ENCODE assay signal across 8 cellular contexts in the genomic region with DNA sequence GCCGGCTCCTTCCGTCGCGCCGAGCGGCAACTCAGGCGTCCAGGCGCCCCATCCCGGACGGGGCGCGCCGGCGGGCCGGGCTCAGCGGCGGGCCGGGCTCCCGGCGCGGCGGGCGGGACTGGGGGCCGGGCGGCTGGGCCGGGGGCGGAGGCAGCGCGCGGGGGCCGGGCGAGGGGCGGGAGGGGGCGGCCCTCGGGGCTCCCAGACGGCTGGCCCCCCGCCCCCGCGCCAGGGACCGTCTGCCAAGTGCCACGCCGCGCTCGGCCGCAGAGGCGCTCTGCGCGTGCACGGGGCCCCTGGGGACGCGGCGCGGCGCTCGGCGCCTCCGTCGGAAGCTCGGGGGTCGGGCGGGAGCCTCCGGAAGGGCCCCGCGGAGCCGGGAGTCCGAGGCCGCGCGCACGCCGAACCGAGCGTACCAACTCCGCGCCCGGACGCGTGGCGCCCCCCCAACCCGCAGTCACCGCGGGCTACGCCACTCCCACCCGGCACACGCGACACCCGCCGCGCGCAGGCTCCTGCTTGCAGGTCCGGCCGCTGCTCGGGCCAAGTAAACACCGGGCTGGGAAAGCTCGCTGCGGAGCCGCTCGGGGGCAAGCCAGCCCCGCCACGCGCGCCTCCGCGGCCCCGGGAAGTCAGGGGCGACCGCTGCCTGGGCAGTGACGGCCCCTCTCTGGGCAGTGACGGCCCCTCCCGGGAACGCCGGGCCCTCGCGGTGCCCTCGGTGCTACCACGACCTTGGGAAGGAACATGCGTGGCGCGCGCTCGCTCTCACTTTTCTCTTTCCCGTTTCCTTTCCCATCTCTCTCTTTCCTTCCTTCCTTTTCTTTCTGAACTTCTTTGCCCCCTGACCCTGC. TPM values are rescaled to one million over a fixed set of nuclear protein-coding genes. Genes with fewer than 3 reads are reported as not detected.
DNase-seq lines count a peak whose midpoint lies in the region; ATAC-seq and TF ChIP-seq lines count a peak whose summit lies in the region.

A gene with protein sequence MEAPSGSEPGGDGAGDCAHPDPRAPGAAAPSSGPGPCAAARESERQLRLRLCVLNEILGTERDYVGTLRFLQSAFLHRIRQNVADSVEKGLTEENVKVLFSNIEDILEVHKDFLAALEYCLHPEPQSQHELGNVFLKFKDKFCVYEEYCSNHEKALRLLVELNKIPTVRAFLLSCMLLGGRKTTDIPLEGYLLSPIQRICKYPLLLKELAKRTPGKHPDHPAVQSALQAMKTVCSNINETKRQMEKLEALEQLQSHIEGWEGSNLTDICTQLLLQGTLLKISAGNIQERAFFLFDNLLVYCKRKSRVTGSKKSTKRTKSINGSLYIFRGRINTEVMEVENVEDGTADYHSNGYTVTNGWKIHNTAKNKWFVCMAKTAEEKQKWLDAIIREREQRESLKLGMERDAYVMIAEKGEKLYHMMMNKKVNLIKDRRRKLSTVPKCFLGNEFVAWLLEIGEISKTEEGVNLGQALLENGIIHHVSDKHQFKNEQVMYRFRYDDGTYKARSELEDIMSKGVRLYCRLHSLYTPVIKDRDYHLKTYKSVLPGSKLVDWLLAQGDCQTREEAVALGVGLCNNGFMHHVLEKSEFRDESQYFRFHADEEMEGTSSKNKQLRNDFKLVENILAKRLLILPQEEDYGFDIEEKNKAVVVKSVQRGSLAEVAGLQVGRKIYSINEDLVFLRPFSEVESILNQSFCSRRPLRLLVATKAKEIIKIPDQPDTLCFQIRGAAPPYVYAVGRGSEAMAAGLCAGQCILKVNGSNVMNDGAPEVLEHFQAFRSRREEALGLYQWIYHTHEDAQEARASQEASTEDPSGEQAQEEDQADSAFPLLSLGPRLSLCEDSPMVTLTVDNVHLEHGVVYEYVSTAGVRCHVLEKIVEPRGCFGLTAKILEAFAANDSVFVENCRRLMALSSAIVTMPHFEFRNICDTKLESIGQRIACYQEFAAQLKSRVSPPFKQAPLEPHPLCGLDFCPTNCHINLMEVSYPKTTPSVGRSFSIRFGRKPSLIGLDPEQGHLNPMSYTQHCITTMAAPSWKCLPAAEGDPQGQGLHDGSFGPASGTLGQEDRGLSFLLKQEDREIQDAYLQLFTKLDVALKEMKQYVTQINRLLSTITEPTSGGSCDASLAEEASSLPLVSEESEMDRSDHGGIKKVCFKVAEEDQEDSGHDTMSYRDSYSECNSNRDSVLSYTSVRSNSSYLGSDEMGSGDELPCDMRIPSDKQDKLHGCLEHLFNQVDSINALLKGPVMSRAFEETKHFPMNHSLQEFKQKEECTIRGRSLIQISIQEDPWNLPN (N-terminal part only) (minus strand): TSS at position 120 of the 854 bp plus-strand sequence. CDS start 139 bp downstream, outside the sequence.

- H3K27me3 ChIP-seq in adipocyte (replicated peaks; ENCODE audit: control insufficient read depth, insufficient read depth, low read length): no peaks in the 10 kb centered on the region
- peaks cover 7% of the 10 kb centered on the region for H3K27me3 ChIP-seq in left ventricle myocardium inferior (ENCODE audit: low read depth)
- no peaks in the 10 kb centered on the region for H3K27me3 ChIP-seq in prostate gland (replicated peaks; ENCODE audit: insufficient read depth)
- peaks cover 7% of the 10 kb centered on the region for H3K27me3 ChIP-seq in upper lobe of right lung

- 2% methylated on average over 51 of the region's 122 CpGs for WGBS in prostate gland

- H3K4me3 ChIP-seq in adipocyte (ENCODE audit: low read length) (peak within 1 kb of the TSS; percentile 76), left ventricle myocardium inferior (peak within 1 kb of the TSS; percentile 79), prostate gland (peak within 1 kb of the TSS; percentile 51 to 67), upper lobe of right lung (peak within 1 kb of the TSS; percentile 66)

- DNase-seq in COR-L47 (lab: John Stamatoyannopoulos, UW) (peak; percentile 89), HuH-7 (ENCODE audit: low spot score) (peak; percentile 63), T-helper 1 cell (peak; percentile 68 to 87 (median 77)), adipocyte (ENCODE audit: low read depth) (peak; percentile 85), left ventricle myocardium inferior (peak; percentile 86), prostate gland (ENCODE audit: low spot score) (peak; percentile 66), upper lobe of right lung (peak; percentile 89)

- TF ChIP-seq CTCF in left ventricle myocardium inferior (IDR thresholded peaks at IDR 0.05; ENCODE audit: borderline replicate concordance) (peak; percentile 35), prostate gland (IDR thresholded peaks at IDR 0.05) (peak in 2 of 4 experiments; percentile 44 to 61), upper lobe of right lung (IDR thresholded peaks at IDR 0.05) (no peak)

- ATAC-seq in GM19468 (IDR thresholded peaks at IDR 0.05; ENCODE audit: extremely low read depth, unreplicated experiment) (peak; percentile 41), upper lobe of right lung (peak; percentile 90)

- peaks cover 20% of the 10 kb centered on the region for H3K4me1 ChIP-seq in adipocyte (ENCODE audit: control insufficient read depth, insufficient read depth, low read length)
- H3K4me1 ChIP-seq in left ventricle myocardium inferior: peaks cover 63% of the 10 kb centered on the region
- no peaks in the 10 kb centered on the region for H3K4me1 ChIP-seq in prostate gland (replicated peaks)
- peaks cover 52% of the 10 kb centered on the region for H3K4me1 ChIP-seq in upper lobe of right lung

- H3K36me3 ChIP-seq in adipocyte (ENCODE audit: control insufficient read depth, insufficient read depth, low read length, severe bottlenecking): no peaks in the 10 kb centered on the region
- H3K36me3 ChIP-seq in left ventricle myocardium inferior: no peaks in the 10 kb centered on the region
- no peaks in the 10 kb centered on the region for H3K36me3 ChIP-seq in prostate gland
- H3K36me3 ChIP-seq in upper lobe of right lung: no peaks in the 10 kb centered on the region

- intact Hi-C loops in left ventricle myocardium inferior (cut with micrococcal nuclease): no loop called here
- intact Hi-C loops in prostate gland (cut with DNase I): loop anchor here (5.0 kb wide), 1 partner anchor 171 kb away; no protein-coding TSS in a partner anchor
- intact Hi-C loops in upper lobe of right lung (cut with DNase I): loop anchor here (10.0 kb wide), 1 partner anchor 73 kb away; no protein-coding TSS in a partner anchor

- H3K27ac ChIP-seq in left ventricle myocardium inferior (replicated peaks) (peak within 1 kb of the TSS; percentile 89), prostate gland (peak within 1 kb of the TSS; percentile 67 to 70), upper lobe of right lung (peak within 1 kb of the TSS; percentile 78)

- TF ChIP-seq POLR2A in prostate gland (IDR thresholded peaks at IDR 0.05): peak; percentile 24

- peak within 1 kb of the TSS; percentile 77 for H3K9ac ChIP-seq in adipocyte (ENCODE audit: low read length)

- H3K9me3 ChIP-seq in adipocyte (ENCODE audit: control insufficient read depth, low read length) (no peaks in the 10 kb centered on the region), left ventricle myocardium inferior (replicated peaks) (no peaks in the 10 kb centered on the region), prostate gland (no peaks in the 10 kb centered on the region), upper lobe of right lung (no peaks in the 10 kb centered on the region)

RNA-seq across cellular contexts. Expression of the gene that starts here (rescaled TPM):
- total RNA-seq in left ventricle myocardium inferior (11.2 TPM), prostate gland (10 to 100 TPM in 1 of 2 donors, 1 to 10 TPM in 1; 7.4 to 37.9 TPM), upper lobe of right lung (66.0 TPM)

Comparison
In these comparisons a context has a peak if more than half of its experiments do, and no peak if none do; other contexts are left out.
1. Peak in every context shown above with its lines: DNase-seq, ATAC-seq, H3K4me3 ChIP-seq and H3K27ac ChIP-seq.